Comparison of ENCODE assay signal across 8 cellular contexts in the genomic region with DNA sequence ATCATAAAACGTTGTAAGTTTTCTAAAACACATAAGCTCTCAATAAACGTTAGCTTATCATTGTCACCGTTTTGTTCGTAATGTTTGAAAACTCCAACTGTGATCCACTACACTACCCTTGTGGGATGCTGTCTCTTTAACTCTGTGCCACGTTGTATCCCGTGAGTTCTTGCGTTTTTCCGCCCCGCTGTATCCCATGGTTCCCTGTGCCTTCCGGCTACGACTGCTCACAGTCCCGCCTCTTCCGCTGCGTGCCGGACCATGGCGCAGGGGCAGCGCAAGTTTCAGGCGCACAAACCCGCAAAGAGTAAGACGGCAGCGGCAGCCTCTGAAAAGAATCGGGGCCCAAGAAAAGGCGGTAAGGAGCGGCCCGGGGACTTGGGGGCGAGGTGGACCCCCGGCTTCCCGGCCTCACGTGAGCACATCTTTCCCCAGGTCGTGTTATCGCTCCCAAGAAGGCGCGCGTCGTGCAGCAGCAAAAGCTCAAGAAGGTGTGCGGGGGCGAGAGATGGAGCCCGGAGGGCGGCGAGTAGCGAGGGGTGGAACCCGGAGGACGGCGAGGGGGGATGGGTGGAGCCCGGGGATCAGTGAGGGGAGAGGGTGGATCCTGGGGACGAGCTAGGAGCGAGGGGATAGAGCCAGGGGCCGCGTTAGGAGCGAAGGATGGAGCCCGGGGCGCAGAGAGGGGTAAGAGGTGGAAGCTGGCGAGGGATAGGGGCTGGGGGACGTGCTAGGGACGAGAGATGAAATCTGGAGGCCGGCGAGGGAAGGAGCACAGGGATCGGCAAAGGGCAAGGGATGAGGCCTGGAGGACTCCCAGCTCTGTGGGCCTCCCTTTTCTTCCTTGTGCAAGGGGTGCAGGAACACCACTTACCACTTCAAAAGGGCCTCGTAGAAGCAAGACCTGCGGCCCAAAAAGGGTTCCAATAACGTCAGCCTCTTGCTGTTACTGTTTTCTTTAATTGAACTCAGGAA. TPM values are rescaled to one million over a fixed set of nuclear protein-coding genes. Genes with fewer than 3 reads are reported as not detected.
DNase-seq lines count a peak whose midpoint lies in the region; ATAC-seq and TF ChIP-seq lines count a peak whose summit lies in the region.

C19orf53 (plus strand) TSS at position 240 of the 975 bp plus-strand sequence; CDS start at position 262, 22 bp downstream.

- H3K27ac ChIP-seq in testis, result peak within 1 kb of the TSS; percentile 88

- intact Hi-C loops in testis (cut with DNase I; ENCODE audit: low total_unique reads), result no loop called here

- H3K4me1 ChIP-seq in testis, result peaks cover 11% of the 10 kb centered on the region

- H3K36me3 ChIP-seq in testis (ENCODE audit: low read depth, missing control alignments), result no peaks in the 10 kb centered on the region

- H3K4me1 Mint-ChIP-seq in activated naive CD8-positive, alpha-beta T cell (ENCODE audit: low read depth), result peaks cover 26% of the 10 kb centered on the region

- no peaks in the 10 kb centered on the region for H3K9me3 Mint-ChIP-seq in activated naive CD8-positive, alpha-beta T cell (ENCODE audit: low read depth)

- peak within 1 kb of the TSS; percentile 96 for H3K4me3 Mint-ChIP-seq in activated naive CD8-positive, alpha-beta T cell

- TF ChIP-seq POLR2A in testis (IDR thresholded peaks at IDR 0.05), result peak; percentile 81

- CTCF ChIA-PET in GM10248 (lab: Yijun Ruan, JAX), result interaction anchor here (0.9 to 5.2 kb wide), 9 partner anchors 10 to 299 kb away, joined by 3 to 32 read pairs (median 3); no protein-coding TSS in a partner anchor

- H3K4me3 ChIP-seq in testis, result peak within 1 kb of the TSS; percentile 85 to 89

- DNase-seq in GM10248 (ENCODE audit: extremely low spot score) (peak; percentile 94), NCI-H1105 (lab: John Stamatoyannopoulos, UW) (peak; percentile 89), SKM-1 treated with dmso at 0.1 percent for 144 hours (lab: John Stamatoyannopoulos, UW; ENCODE audit: unreplicated experiment) (peak; percentile 91), glomerular visceral epithelial cell (ENCODE audit: extremely low spot score) (peak; percentile 89), omental fat pad (ENCODE audit: low spot score) (peak; percentile 75), testis (peak; percentile 97)

- WGBS in testis, 2 donors, result 0% methylated on average over 60 to 61 of the region's 61 CpGs

- H3K36me3 Mint-ChIP-seq in activated naive CD8-positive, alpha-beta T cell, result peaks cover 8% of the 10 kb centered on the region

- H3K27me3 ChIP-seq in testis, result no peaks in the 10 kb centered on the region

- H3K9me3 ChIP-seq in testis, result no peaks in the 10 kb centered on the region

- TF ChIP-seq CTCF in GM10248 (IDR thresholded peaks at IDR 0.05; ENCODE audit: control extremely low read depth, extremely low read depth, low read depth, missing control alignments), result no peak
- TF ChIP-seq CTCF in omental fat pad (IDR thresholded peaks at IDR 0.05), result no peak
- TF ChIP-seq CTCF in testis (IDR thresholded peaks at IDR 0.05), result no peak

- POLR2A ChIA-PET in GM10248 (lab: Yijun Ruan, JAX), result interaction anchor here (0.7 to 1.2 kb wide), 3 partner anchors 21 to 62 kb away, joined by 3 read pairs; partner anchors contain the start of gene ZSWIM4

- H3K27ac Mint-ChIP-seq in activated naive CD8-positive, alpha-beta T cell, result peak within 1 kb of the TSS; percentile 94

- H3K27me3 Mint-ChIP-seq in activated naive CD8-positive, alpha-beta T cell, result no peaks in the 10 kb centered on the region

- ATAC-seq in HG02623 (IDR thresholded peaks at IDR 0.05; ENCODE audit: unreplicated experiment) (peak; percentile 90), omental fat pad (ENCODE audit: low FRiP score) (peak; percentile 96)

RNA-seq across cellular contexts. Expression of gene C19orf53, which starts in this region (rescaled TPM):
- total RNA-seq in omental fat pad (100 to 1,000 TPM; 135 to 206 (median 170) TPM), testis (100 to 1,000 TPM; 114 to 137 TPM)
- polyA plus RNA-seq in testis (ENCODE audit: insufficient read depth, low read depth, low replicate concordance), result 128 TPM

Comparison
In these comparisons a context has a peak if more than half of its experiments do, and no peak if none do; other contexts are left out.
1. Peak in every context shown above with its lines: DNase-seq, ATAC-seq, H3K4me3 ChIP-seq and H3K27ac ChIP-seq.